In genomic region chr15:80173022-80173759, GRCh38 we compare ENCODE assay signal across 8 cellular contexts. TPM values are rescaled to one million over a fixed set of nuclear protein-coding genes. Genes with fewer than 3 reads are reported as not detected.
DNase-seq lines count a peak whose midpoint lies in the region; ATAC-seq, FAIRE-seq and TF ChIP-seq lines count a peak whose summit lies in the region.

No MANE protein-coding gene starts in this region.

- H3K18ac ChIP-seq in H1 (ENCODE audit: extremely low read depth, low read length) = no peak overlapping the region

- peak; percentile 95 for ATAC-seq in activated CD8-positive, alpha-beta T cell treated with anti-CD3 and anti-CD28 coated beads for 36 hours
- peak; percentile 62 to 80 for ATAC-seq in naive thymus-derived CD8-positive, alpha-beta T cell
- no peak for ATAC-seq in GM18517 (IDR thresholded peaks at IDR 0.05; ENCODE audit: unreplicated experiment)

- TF ChIP-seq CTCF in activated CD8-positive, alpha-beta T cell treated with anti-CD3 and anti-CD28 coated beads for 36 hours (IDR thresholded peaks at IDR 0.05) = peak; percentile 67
- TF ChIP-seq CTCF in H1 (IDR thresholded peaks at IDR 0.05; ENCODE audit: control extremely low read depth in 1 of 3, insufficient read depth in 1 of 3, low read depth in 1 of 3, low read length in 3 of 3) = peak; percentile 86 to 93 (median 86)

- H3K4me1 ChIP-seq in HAP-1 = no peaks in the 10 kb centered on the region
- no peaks in the 10 kb centered on the region for H3K4me1 ChIP-seq in H1 (replicated peaks in 1 of 4; ENCODE audit: control insufficient read depth in 3 of 4, insufficient read depth in 4 of 4, low read length in 3 of 4)

- no peaks in the 10 kb centered on the region for H3K4me1 Mint-ChIP-seq in activated CD8-positive, alpha-beta T cell treated with anti-CD3 and anti-CD28 coated beads for 36 hours (ENCODE audit: low read depth)
- peaks cover 0 to 3% (median 1%) of the 10 kb centered on the region in 4 donors for H3K4me1 Mint-ChIP-seq in naive thymus-derived CD8-positive, alpha-beta T cell

- no peaks in the 10 kb centered on the region for H3K9me3 Mint-ChIP-seq in activated CD8-positive, alpha-beta T cell treated with anti-CD3 and anti-CD28 coated beads for 36 hours
- H3K9me3 Mint-ChIP-seq in naive thymus-derived CD8-positive, alpha-beta T cell = no peaks in the 10 kb centered on the region

- H3K14ac ChIP-seq in H1 (ENCODE audit: insufficient read length) = no peak overlapping the region

- in situ Hi-C loops in HAP-1 (cut with MboI; ENCODE audit: low sequenced_read_pairs) = loop anchor here (25.0 kb wide), 1 partner anchor 836 kb away; no protein-coding TSS in a partner anchor

- DNase-seq in HAP-1 (ENCODE audit: low spot score in 2 of 2) (peak; percentile 77 to 88), NCI-H2171 treated with DMSO at 0.1 percent for 48 hours (lab: John Stamatoyannopoulos, UW) (peak; percentile 54), H1 (ENCODE audit: low read depth in 1 of 2, low spot score in 2 of 2) (peak; percentile 47 to 91)
- DNase-seq in activated CD8-positive, alpha-beta T cell treated with anti-CD3 and anti-CD28 coated beads for 36 hours = peak; percentile 82
- DNase-seq in naive thymus-derived CD8-positive, alpha-beta T cell = peak; percentile 41 to 83 (median 58)
- DNase-seq in stimulated activated naive CD4-positive, alpha-beta T cell treated with Interleukin-2 at 50 U/mL for 16 hours (lab: John Stamatoyannopoulos, UW) = peak; percentile 41

- H3K4me2 ChIP-seq in H1 (ENCODE audit: insufficient read depth in 1 of 2, low read depth in 2 of 2, low read length in 2 of 2) = no peak overlapping the region

- H2BK120ac ChIP-seq in H1 (replicated peaks; ENCODE audit: low read depth, low read length) = no peak overlapping the region

- no peaks in the 10 kb centered on the region for H3K27me3 Mint-ChIP-seq in activated CD8-positive, alpha-beta T cell treated with anti-CD3 and anti-CD28 coated beads for 36 hours
- no peaks in the 10 kb centered on the region for H3K27me3 Mint-ChIP-seq in naive thymus-derived CD8-positive, alpha-beta T cell

- H3K9ac ChIP-seq in H1 (replicated peaks in 1 of 4; ENCODE audit: extremely low read depth in 1 of 4, low read depth in 3 of 4, low read length in 3 of 4) = no peak overlapping the region

- H4K91ac ChIP-seq in H1 (replicated peaks; ENCODE audit: insufficient read length, low read length) = no peak overlapping the region

- WGBS in H1 (ENCODE audit: extremely low coverage in 1 of 2, insufficient coverage in 1 of 2, insufficient read length in 1 of 2, insufficient replicate concordance in 2 of 2, low coverage in 1 of 2, low lambda C conversion rate in 2 of 2, missing lambda C conversion rate in 1 of 2), 2 experiments = 75% methylated on average over 10 of the region's 10 CpGs; no CpG with 5 or more reads in 1 of the 2 experiments

- H3K9me3 ChIP-seq in HAP-1 (no peaks in the 10 kb centered on the region), H1 (ENCODE audit: insufficient read depth in 2 of 2, low read depth in 1 of 2, low read length in 1 of 2) (no peaks in the 10 kb centered on the region)

- H2BK5ac ChIP-seq in H1 (ENCODE audit: low read depth, low read length) = no peak overlapping the region

- peak; percentile 94 to 96 for TF ChIP-seq RAD21 in H1 (IDR thresholded peaks at IDR 0.05 in 1 of 2, conservative IDR thresholded peaks at IDR 0.05 in 1 of 2; ENCODE audit: low read depth in 2 of 2, low read length in 2 of 2)

- no peak overlapping the region for H3K27ac Mint-ChIP-seq in activated CD8-positive, alpha-beta T cell treated with anti-CD3 and anti-CD28 coated beads for 36 hours
- H3K27ac Mint-ChIP-seq in naive thymus-derived CD8-positive, alpha-beta T cell = peak overlapping the region in 3 of 10 donors; percentile 43 to 70 (median 51)

- no peaks in the 10 kb centered on the region for H3K23me2 ChIP-seq in H1 (ENCODE audit: low read depth, low read length)

- H2BK12ac ChIP-seq in H1 (ENCODE audit: low read depth, low read length) = peak overlapping the region; percentile 85

- H4K20me1 ChIP-seq in H1 (replicated peaks in 1 of 2; ENCODE audit: control insufficient read depth in 1 of 2, insufficient read depth in 2 of 2, low read length in 2 of 2) = no peaks in the 10 kb centered on the region

- CTCF ChIA-PET in activated CD8-positive, alpha-beta T cell treated with anti-CD3 and anti-CD28 coated beads for 36 hours (lab: Charles Lee) = interaction anchor here (0.6 to 2.6 kb wide), 19 partner anchors 8 to 561 kb away, joined by 3 to 16 read pairs (median 4); no protein-coding TSS in a partner anchor
- CTCF ChIA-PET in H1 (lab: Charles Lee; ENCODE audit: partially characterized antibody) = interaction anchor here (0.6 to 3.6 kb wide), 24 partner anchors 8 to 399 kb away, joined by 3 to 17 read pairs (median 4); partner anchors contain the start of genes FAH and ZFAND6

- H3K27me3 ChIP-seq in HAP-1 (ENCODE audit: low read depth) (no peaks in the 10 kb centered on the region), H1 (replicated peaks in 1 of 4; ENCODE audit: control insufficient read depth in 3 of 4, extremely low read depth in 1 of 4, insufficient read depth in 3 of 4, low read length in 3 of 4) (no peaks in the 10 kb centered on the region)

- peak overlapping the region; percentile 87; the same call in 1 of the 2 replicates for H4K8ac ChIP-seq in H1 (ENCODE audit: extremely low read depth, insufficient read depth, low read length)

- H2BK15ac ChIP-seq in H1 (ENCODE audit: low read length) = no peak overlapping the region

- H3K79me1 ChIP-seq in H1 (ENCODE audit: low read depth, low read length) = no peaks in the 10 kb centered on the region

- H3K36me3 ChIP-seq in HAP-1 (replicated peaks) = peaks cover 41% of the 10 kb centered on the region
- 0 out of 8 replicates have a peak, but pooled peaks cover 0 to 5% (median 0%) of the 10 kb centered on the region in 4 experiments for H3K36me3 ChIP-seq in H1 (ENCODE audit: control insufficient read depth in 2 of 4, insufficient read depth in 4 of 4, low read length in 3 of 4)

- intact Hi-C loops in activated CD8-positive, alpha-beta T cell treated with anti-CD3 and anti-CD28 coated beads for 36 hours (cut with micrococcal nuclease) = no loop called here

- 0 out of 2 replicates have a peak overlapping the region, but pooled peaks have one; percentile 90 for H2BK20ac ChIP-seq in H1 (ENCODE audit: low read length)

- no peaks in the 10 kb centered on the region for H3K79me2 ChIP-seq in H1 (ENCODE audit: control insufficient read depth in 1 of 2, insufficient read depth in 2 of 2, low read length in 2 of 2)

- no peak for TF ChIP-seq EP300 in H1 (IDR thresholded peaks at IDR 0.05; ENCODE audit: borderline replicate concordance in 1 of 2, low read depth in 2 of 2, low read length in 2 of 2)

- no peak overlapping the region for H3K27ac ChIP-seq in H1 (ENCODE audit: low read depth, low read length)

- H2AFZ ChIP-seq in H1 (ENCODE audit: low read length) = no peak overlapping the region

- H3K36me3 Mint-ChIP-seq in activated CD8-positive, alpha-beta T cell treated with anti-CD3 and anti-CD28 coated beads for 36 hours (ENCODE audit: low read depth) = peaks cover 25% of the 10 kb centered on the region
- peaks cover 0 to 13% (median 9%) of the 10 kb centered on the region in 3 donors for H3K36me3 Mint-ChIP-seq in naive thymus-derived CD8-positive, alpha-beta T cell

- no peak overlapping the region for H3K4me3 Mint-ChIP-seq in activated CD8-positive, alpha-beta T cell treated with anti-CD3 and anti-CD28 coated beads for 36 hours
- H3K4me3 Mint-ChIP-seq in naive thymus-derived CD8-positive, alpha-beta T cell = no peak overlapping the region

- FAIRE-seq in G401.6 (lab: Jason Lieb, UNC) (peak; percentile 3), H1 (lab: Jason Lieb, UNC) (peak; percentile 88)

- no peak overlapping the region for H3K4me3 ChIP-seq in HAP-1
- H3K4me3 ChIP-seq in H1 (ENCODE audit: extremely low read depth in 1 of 4, insufficient read depth in 2 of 4, low read depth in 3 of 4, low read length in 4 of 4) = no peak overlapping the region

- H2AK5ac ChIP-seq in H1 (ENCODE audit: low read depth, low read length) = no peak overlapping the region

- H3K4ac ChIP-seq in H1 (replicated peaks; ENCODE audit: insufficient read length, low read depth, low read length) = no peak overlapping the region

- TF ChIP-seq POLR2A in H1 (IDR thresholded peaks at IDR 0.05; ENCODE audit: control extremely low read depth in 1 of 2, low read depth in 2 of 2, low read length in 2 of 2) = no peak

- H3K23ac ChIP-seq in H1 (ENCODE audit: insufficient read length) = no peak overlapping the region

- H3K56ac ChIP-seq in H1 (replicated peaks; ENCODE audit: insufficient read length, low read depth, low read length) = no peak overlapping the region

- no peak overlapping the region for H4K5ac ChIP-seq in H1 (ENCODE audit: insufficient read length, low read depth, low read length)

- POLR2A ChIA-PET in activated CD8-positive, alpha-beta T cell treated with anti-CD3 and anti-CD28 coated beads for 36 hours (lab: Charles Lee) = interaction anchor here (1.0 kb wide), 1 partner anchor 342 kb away, joined by 3 read pairs; no protein-coding TSS in a partner anchor
- POLR2A ChIA-PET in H1 (lab: Charles Lee; ENCODE audit: partially characterized antibody) = interaction anchor here (2.1 kb wide), 1 partner anchor 114 kb away, joined by 6 read pairs; the partner anchor contains the start of gene ZFAND6
- POLR2A ChIA-PET in naive thymus-derived CD8-positive, alpha-beta T cell (lab: Charles Lee) = no interaction called here

TF ChIP-seq in H1, 55 proteins besides CTCF, POLR2A, EP300 and RAD21 (continues in another document):
- no peak for TF ChIP-seq KDM1A (IDR thresholded peaks at IDR 0.05; ENCODE audit: borderline replicate concordance, low read length)
- TF ChIP-seq TEAD4 (IDR thresholded peaks at IDR 0.05; ENCODE audit: low read depth, low read length) = peak; percentile 57; the same call in 1 of the 2 replicates
- peak; percentile 6 for TF ChIP-seq NANOG (IDR thresholded peaks at IDR 0.05; ENCODE audit: insufficient read depth, low read depth, low read length, poor library complexity, severe bottlenecking)
- TF ChIP-seq CEBPB (IDR thresholded peaks at IDR 0.05; ENCODE audit: low read depth, low read length) = peak; percentile 100
- TF ChIP-seq GABPA (IDR thresholded peaks at IDR 0.05; ENCODE audit: borderline replicate concordance, insufficient read depth, low read length) = no peak

RNA-seq across cellular contexts. Expression of gene FAH, which starts 20.4 kb away (rescaled TPM):
- total RNA-seq in activated CD8-positive, alpha-beta T cell treated with anti-CD3 and anti-CD28 coated beads for 36 hours = 10 to 100 TPM; 58.9 to 61.0 TPM
- total RNA-seq in H1 (2021; fragmentation: NEBNext Ultra II Directional; extraction: Animal tissue kit (Norgen Biotek cat#: 25700)) = 19.0 and 21.7 TPM in 2 replicates
- polyA plus RNA-seq in H1 (2011; rRNA removed) = 20.0 and 26.6 TPM in 2 replicates
- 22.0 TPM for polyA plus RNA-seq in H1 (2011; cell fraction: cytosol; rRNA removed)
- polyA plus RNA-seq in H1 (2011; cell fraction: nucleus; rRNA removed) = 76.4 TPM
- polyA plus RNA-seq in H1 (2012, experiment 1 of 2) = 20.1 to 35.2 TPM (median 27.3 TPM) in 4 replicates
- 26.1 TPM for polyA plus RNA-seq in H1 (2012, experiment 2 of 2)
- 17.0 TPM for polyA plus RNA-seq in H1 (2013, experiment 1 of 2)
- polyA plus RNA-seq in H1 (2013, experiment 2 of 2) = 13.7 TPM
- polyA minus RNA-seq in H1 (2011; rRNA and poly(A)+ RNA removed) = 43.9 and 46.3 TPM in 2 replicates
- 20.6 TPM for polyA minus RNA-seq in H1 (2011; cell fraction: cytosol; rRNA and poly(A)+ RNA removed)
- 29.4 TPM for polyA minus RNA-seq in H1 (2011; cell fraction: nucleus; rRNA and poly(A)+ RNA removed)
- 1 to 10 TPM; 6.2 to 8.9 TPM for total RNA-seq in naive thymus-derived CD8-positive, alpha-beta T cell
- 1 to 10 TPM; 5.3 to 9.3 (median 5.7) TPM for polyA plus RNA-seq in naive thymus-derived CD8-positive, alpha-beta T cell
